In the genomic region with DNA sequence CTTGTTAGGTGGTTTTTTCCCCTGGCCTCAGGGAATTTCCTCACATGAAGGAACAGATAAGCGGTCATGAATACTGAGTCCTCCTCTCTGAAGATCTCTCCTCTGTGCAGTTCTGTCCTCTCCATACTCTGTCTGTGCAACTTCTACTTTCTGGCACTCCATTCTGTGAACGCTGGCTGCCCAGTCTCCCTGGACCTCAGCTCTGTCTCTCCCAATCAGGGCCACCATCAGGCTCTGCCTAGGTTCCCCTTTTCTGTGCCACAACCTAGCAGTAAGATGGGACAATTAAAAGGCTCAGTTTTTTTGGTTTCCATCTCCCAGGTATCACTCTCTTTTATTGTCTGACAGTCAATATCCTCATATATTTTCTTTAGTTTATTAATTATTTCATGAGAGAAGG, we compare ENCODE assay signal across 1 cellular context.
TF ChIP-seq lines count a peak whose summit lies in the region.

No MANE protein-coding gene starts in this region.

TF ChIP-seq in K562, 482 proteins besides CTCF, POLR2A, EP300 and RAD21:
- TF ChIP-seq DMBX1 (CRISPR knock-in tag; IDR thresholded peaks at IDR 0.05; ENCODE audit: borderline replicate concordance) (no peak), E2F3 (CRISPR knock-in tag; IDR thresholded peaks at IDR 0.05) (no peak), BRF1 (IDR thresholded peaks at IDR 0.05; ENCODE audit: borderline replicate concordance, extremely low read depth, insufficient read length) (no peak), THAP7 (CRISPR knock-in tag; IDR thresholded peaks at IDR 0.05) (no peak), TCF7 (IDR thresholded peaks at IDR 0.05; ENCODE audit: borderline replicate concordance) (no peak)
- TF ChIP-seq, protein P1, sequence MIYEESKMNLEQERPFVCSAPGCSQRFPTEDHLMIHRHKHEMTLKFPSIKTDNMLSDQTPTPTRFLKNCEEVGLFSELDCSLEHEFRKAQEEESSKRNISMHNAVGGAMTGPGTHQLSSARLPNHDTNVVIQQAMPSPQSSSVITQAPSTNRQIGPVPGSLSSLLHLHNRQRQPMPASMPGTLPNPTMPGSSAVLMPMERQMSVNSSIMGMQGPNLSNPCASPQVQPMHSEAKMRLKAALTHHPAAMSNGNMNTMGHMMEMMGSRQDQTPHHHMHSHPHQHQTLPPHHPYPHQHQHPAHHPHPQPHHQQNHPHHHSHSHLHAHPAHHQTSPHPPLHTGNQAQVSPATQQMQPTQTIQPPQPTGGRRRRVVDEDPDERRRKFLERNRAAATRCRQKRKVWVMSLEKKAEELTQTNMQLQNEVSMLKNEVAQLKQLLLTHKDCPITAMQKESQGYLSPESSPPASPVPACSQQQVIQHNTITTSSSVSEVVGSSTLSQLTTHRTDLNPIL (CRISPR knock-in tag; IDR thresholded peaks at IDR 0.05): no peak
- TF ChIP-seq, protein P2, sequence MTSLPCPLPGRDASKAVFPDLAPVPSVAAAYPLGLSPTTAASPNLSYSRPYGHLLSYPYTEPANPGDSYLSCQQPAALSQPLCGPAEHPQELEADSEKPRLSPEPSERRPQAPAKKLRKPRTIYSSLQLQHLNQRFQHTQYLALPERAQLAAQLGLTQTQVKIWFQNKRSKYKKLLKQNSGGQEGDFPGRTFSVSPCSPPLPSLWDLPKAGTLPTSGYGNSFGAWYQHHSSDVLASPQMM (CRISPR knock-in tag; IDR thresholded peaks at IDR 0.05): no peak
